8 cellular contexts compared by ENCODE assay signal in genomic region chr5:10600629-10601245, GRCh38. TPM values are rescaled to one million over a fixed set of nuclear protein-coding genes. Genes with fewer than 3 reads are reported as not detected.
A peak's percentile ranks its signal among the peaks of the same experiment; 100 is the strongest.
DNase-seq lines count a peak whose midpoint lies in the region; ATAC-seq and TF ChIP-seq lines count a peak whose summit lies in the region.

No MANE protein-coding gene starts in this region.

- H3K23ac ChIP-seq in trophoblast cell (ENCODE audit: low read length), result no peak overlapping the region

- no peak overlapping the region for H3K9ac ChIP-seq in trophoblast cell (ENCODE audit: low read length)

- peak overlapping the region; percentile 91 for H3K27ac ChIP-seq in OCI-LY7 (ENCODE audit: low read depth, low read length, poor library complexity, severe bottlenecking)
- H3K27ac ChIP-seq in trophoblast cell (ENCODE audit: low read depth, low read length), result no peak overlapping the region

- POLR2A ChIA-PET in OCI-LY7 (lab: Charles Lee), result interaction anchor here (0.6 to 1.7 kb wide), 6 partner anchors 8 to 155 kb away, joined by 3 to 8 read pairs (median 4); no protein-coding TSS in a partner anchor

- H4K20me1 ChIP-seq in OCI-LY7 (ENCODE audit: insufficient read depth, low read length), result no peaks in the 10 kb centered on the region

- no peak overlapping the region for H2AK5ac ChIP-seq in trophoblast cell (ENCODE audit: low read length)

- BruUV-seq in OCI-LY7 (replicated peaks; lab: Mats Ljungman, UMichigan), result no TSS peak

- no CpG with 5 or more reads among the region's 5 CpGs for WGBS in trophoblast cell (ENCODE audit: extremely low coverage, insufficient coverage, insufficient read length)

- H2BK12ac ChIP-seq in trophoblast cell (ENCODE audit: low read length), result no peak overlapping the region

- peaks cover 10% of the 10 kb centered on the region; the same call in 1 of the 2 replicates for H3K79me2 ChIP-seq in OCI-LY7 (ENCODE audit: insufficient read depth, low read depth, low read length)
- H3K79me2 ChIP-seq in trophoblast cell (ENCODE audit: control insufficient read depth, insufficient read depth, low read length, poor library complexity), result no peaks in the 10 kb centered on the region

- H3K18ac ChIP-seq in trophoblast cell (ENCODE audit: low read length), result no peak overlapping the region

- H4K12ac ChIP-seq in trophoblast cell (ENCODE audit: low read depth, low read length), result no peak overlapping the region

- H4K8ac ChIP-seq in trophoblast cell (ENCODE audit: low read depth, low read length), result no peak overlapping the region

- no peaks in the 10 kb centered on the region for H3K9me2 ChIP-seq in OCI-LY7 (ENCODE audit: insufficient read depth, low read length)

- CTCF ChIA-PET in OCI-LY7 (lab: Charles Lee; ENCODE audit: unreplicated experiment), result interaction anchor here (0.6 kb wide), 1 partner anchor 27 kb away, joined by 3 read pairs; no protein-coding TSS in a partner anchor

- no peak overlapping the region for H2BK120ac ChIP-seq in trophoblast cell (ENCODE audit: insufficient read depth, low read length, poor library complexity)

- no peak overlapping the region for H3K4ac ChIP-seq in trophoblast cell (ENCODE audit: low read depth, low read length)

- H3K27me3 ChIP-seq in trophoblast cell (ENCODE audit: insufficient read depth, low read length), result no peaks in the 10 kb centered on the region

- no peak overlapping the region for H4K91ac ChIP-seq in trophoblast cell (ENCODE audit: low read depth, low read length)

- intact Hi-C loops in OCI-LY7 (cut with micrococcal nuclease; ENCODE audit: unreplicated experiment), result loop anchor here (5.0 kb wide), 1 partner anchor 93 kb away; no protein-coding TSS in a partner anchor

- no peak overlapping the region for H2BK5ac ChIP-seq in trophoblast cell (ENCODE audit: low read depth, low read length, poor library complexity)

- H3K4me3 ChIP-seq in OCI-LY7 (ENCODE audit: low read depth, low read length, poor library complexity, severe bottlenecking), result peak overlapping the region; percentile 47
- H3K4me3 ChIP-seq in trophoblast cell (ENCODE audit: low read depth, low read length), result no peak overlapping the region

- DNase-seq in NCI-H345 (lab: John Stamatoyannopoulos, UW) (peak; percentile 12), NCI-H345 treated with DMSO at 0.1 percent for 48 hours (lab: John Stamatoyannopoulos, UW; ENCODE audit: unreplicated experiment) (no peak), OCI-LY7 (ENCODE audit: low spot score) (peak; percentile 80), inferior parietal cortex (ENCODE audit: extremely low spot score) (peak; percentile 42), NCI-H2107 (lab: John Stamatoyannopoulos, UW) (no peak), trophoblast cell (no peak)
- DNase-seq in stimulated activated naive CD4-positive, alpha-beta T cell treated with Interleukin-2 at 50 U/mL for 16 hours (lab: John Stamatoyannopoulos, UW), result no peak

- no peak overlapping the region for H3K14ac ChIP-seq in trophoblast cell (ENCODE audit: low read length)

- TF ChIP-seq CTCF in OCI-LY7 (conservative IDR thresholded peaks at IDR 0.05; ENCODE audit: low read length), result no peak

- H3K9me3 ChIP-seq in OCI-LY7 (ENCODE audit: low read length) (peaks cover 21% of the 10 kb centered on the region), trophoblast cell (ENCODE audit: insufficient read depth, low read depth, low read length) (no peaks in the 10 kb centered on the region)

- peak; percentile 83 for ATAC-seq in HG02759 (IDR thresholded peaks at IDR 0.05; ENCODE audit: unreplicated experiment)

- H2AFZ ChIP-seq in OCI-LY7 (ENCODE audit: low read length) (peak overlapping the region; percentile 67), trophoblast cell (ENCODE audit: insufficient read depth, low read length, poor library complexity) (no peak overlapping the region)

- peaks cover 16% of the 10 kb centered on the region for H3K36me3 ChIP-seq in OCI-LY7 (ENCODE audit: insufficient read depth, low read length)
- peaks cover 0 to 1% of the 10 kb centered on the region in 2 experiments for H3K36me3 ChIP-seq in trophoblast cell (ENCODE audit: control insufficient read depth in 1 of 2, insufficient read depth in 2 of 2, low read length in 2 of 2)

- H3K4me2 ChIP-seq in OCI-LY7 (ENCODE audit: low read length) (peak overlapping the region; percentile 75), trophoblast cell (ENCODE audit: low read length) (no peak overlapping the region)

- H3K4me1 ChIP-seq in OCI-LY7 (ENCODE audit: insufficient read depth, low read length, poor library complexity, severe bottlenecking) (peaks cover 72% of the 10 kb centered on the region), trophoblast cell (ENCODE audit: control insufficient read depth in 1 of 2, insufficient read depth in 2 of 2, low read length in 2 of 2) (peaks cover 3 to 12% of the 10 kb centered on the region in 2 experiments)

- H3K79me1 ChIP-seq in trophoblast cell (ENCODE audit: low read length), result no peaks in the 10 kb centered on the region

RNA-seq across cellular contexts. Expression of gene ANKRD33B, which starts 36.9 kb away (rescaled TPM):
- total RNA-seq in OCI-LY7 (2014; rRNA removed; shearing (Covaris generic)), result 5.6 TPM in 2 replicates
- 10.1 and 11.4 TPM in 2 replicates for total RNA-seq in OCI-LY7 (2022)
- 11.4 and 11.6 TPM in 2 replicates for polyA plus RNA-seq in trophoblast cell (2013)

Comparison
In these comparisons a context has a peak if more than half of its experiments do, and no peak if none do; other contexts are left out.
1. DNase-seq: peak in NCI-H345 (single experiment), OCI-LY7 (single experiment) and inferior parietal cortex (single experiment); none in NCI-H345 treated with DMSO at 0.1 percent for 48 hours (single experiment), NCI-H2107 (single experiment), trophoblast cell (0 of 2) and stimulated activated naive CD4-positive, alpha-beta T cell treated with Interleukin-2 at 50 U/mL for 16 hours (single experiment).